Comparison of ENCODE assay signal across 7 cellular contexts in genomic region chr14:91573894-91574837, GRCh38.
A peak's percentile ranks its signal among the peaks of the same experiment; 100 is the strongest.
DNase-seq lines count a peak whose midpoint lies in the region; ATAC-seq lines count a peak whose summit lies in the region.

No MANE protein-coding gene starts in this region.

- ATAC-seq in GM21360 (IDR thresholded peaks at IDR 0.05; ENCODE audit: unreplicated experiment) (peak; percentile 63), left lobe of liver (peak; percentile 91), GM21390 (IDR thresholded peaks at IDR 0.05; ENCODE audit: unreplicated experiment) (no peak)
- peak; percentile 91 for ATAC-seq in activated CD4-positive, alpha-beta T cell treated with anti-CD3 and anti-CD28 coated beads for 36 hours
- ATAC-seq in central memory CD8-positive, alpha-beta T cell (replicated peaks; ENCODE audit: extremely low read depth, poor library complexity, severe bottlenecking): peak; percentile 90

- H3K4me1 Mint-ChIP-seq in activated CD4-positive, alpha-beta T cell treated with anti-CD3 and anti-CD28 coated beads for 36 hours: peaks cover 18% of the 10 kb centered on the region
- H3K4me1 Mint-ChIP-seq in central memory CD8-positive, alpha-beta T cell: peaks cover 16% of the 10 kb centered on the region

- DNase-seq in NCI-H1436 treated with DMSO at 0.1 percent for 48 hours (lab: John Stamatoyannopoulos, UW): peak; percentile 2
- peak; percentile 96 for DNase-seq in activated CD4-positive, alpha-beta T cell treated with anti-CD3 and anti-CD28 coated beads for 36 hours
- peak; percentile 29 to 44 for DNase-seq in central memory CD8-positive, alpha-beta T cell (ENCODE audit: low spot score in 2 of 2)
- DNase-seq in left lobe of liver (ENCODE audit: low spot score): peak; percentile 75
- peak; percentile 90 for DNase-seq in stimulated activated CD4-positive, alpha-beta T cell treated with anti-CD3 and anti-CD28 coated beads, Interleukin-1b, Interleukin-23, amount 100 ng/mL, for 48 hours

- H3K4me3 Mint-ChIP-seq in activated CD4-positive, alpha-beta T cell treated with anti-CD3 and anti-CD28 coated beads for 36 hours: peak overlapping the region; percentile 76
- H3K4me3 Mint-ChIP-seq in central memory CD8-positive, alpha-beta T cell: peak overlapping the region; percentile 77

- CTCF ChIA-PET in activated CD4-positive, alpha-beta T cell treated with anti-CD3 and anti-CD28 coated beads for 36 hours (lab: Charles Lee): interaction anchor here (1.2 to 1.4 kb wide), 2 partner anchors 9 to 14 kb away, joined by 4 to 7 read pairs; no protein-coding TSS in a partner anchor

- no peaks in the 10 kb centered on the region for H3K9me3 Mint-ChIP-seq in activated CD4-positive, alpha-beta T cell treated with anti-CD3 and anti-CD28 coated beads for 36 hours (ENCODE audit: low read depth)
- no peaks in the 10 kb centered on the region for H3K9me3 Mint-ChIP-seq in central memory CD8-positive, alpha-beta T cell

- intact Hi-C loops in activated CD4-positive, alpha-beta T cell treated with anti-CD3 and anti-CD28 coated beads for 36 hours (cut with DNase I, micrococcal nuclease): loop anchor here in 1 of 2 experiments (1.0 kb wide), 3 partner anchors 64 to 262 kb away; partner anchors contain the start of gene PPP4R3A

- peaks cover 10% of the 10 kb centered on the region for H3K27me3 Mint-ChIP-seq in activated CD4-positive, alpha-beta T cell treated with anti-CD3 and anti-CD28 coated beads for 36 hours
- peaks cover 31% of the 10 kb centered on the region for H3K27me3 Mint-ChIP-seq in central memory CD8-positive, alpha-beta T cell

- no peaks in the 10 kb centered on the region for H3K36me3 Mint-ChIP-seq in activated CD4-positive, alpha-beta T cell treated with anti-CD3 and anti-CD28 coated beads for 36 hours (ENCODE audit: low read depth)
- H3K36me3 Mint-ChIP-seq in central memory CD8-positive, alpha-beta T cell (ENCODE audit: insufficient read depth): peaks cover 2% of the 10 kb centered on the region

- POLR2A ChIA-PET in activated CD4-positive, alpha-beta T cell treated with anti-CD3 and anti-CD28 coated beads for 36 hours (lab: Charles Lee): no interaction called here

- peak overlapping the region; percentile 56 for H3K27ac Mint-ChIP-seq in activated CD4-positive, alpha-beta T cell treated with anti-CD3 and anti-CD28 coated beads for 36 hours
- H3K27ac Mint-ChIP-seq in central memory CD8-positive, alpha-beta T cell (ENCODE audit: low read depth): peak overlapping the region; percentile 12

Comparison
In these comparisons a context has a peak if more than half of its experiments do, and no peak if none do; other contexts are left out.
1. DNase-seq: peak in every context shown above with its lines; median percentile 96 in activated CD4-positive, alpha-beta T cell treated with anti-CD3 and anti-CD28 coated beads for 36 hours; 90 in stimulated activated CD4-positive, alpha-beta T cell treated with anti-CD3 and anti-CD28 coated beads, Interleukin-1b, Interleukin-23, amount 100 ng/mL, for 48 hours; 75 in left lobe of liver; 36 in central memory CD8-positive, alpha-beta T cell; 2 in NCI-H1436 treated with DMSO at 0.1 percent for 48 hours.